ENCODE assay signal across 1 cellular context in genomic region chrX:31604629-31605221, GRCh38.
TF ChIP-seq lines count a peak whose summit lies in the region.

No MANE protein-coding gene starts in this region.

TF ChIP-seq in GM12878, 131 proteins besides CTCF, POLR2A, EP300 and RAD21 (continued from another document):
- TF ChIP-seq RELB (IDR thresholded peaks at IDR 0.05; ENCODE audit: low read depth) (peak; percentile 90), BCL11A (IDR thresholded peaks at IDR 0.05; ENCODE audit: low read depth, low read length) (peak; percentile 85), BRCA1 (IDR thresholded peaks at IDR 0.05; ENCODE audit: low read depth, low read length) (no peak), HCFC1 (IDR thresholded peaks at IDR 0.05; ENCODE audit: low read length) (no peak), IKZF2 (IDR thresholded peaks at IDR 0.05) (peak; percentile 80 to 87), SIN3A (IDR thresholded peaks at IDR 0.05; ENCODE audit: low read depth, low read length) (no peak), ZBTB11 (CRISPR knock-in tag; IDR thresholded peaks at IDR 0.05) (no peak), SMC3 (IDR thresholded peaks at IDR 0.05; ENCODE audit: borderline replicate concordance, low read length) (no peak), RBBP5 (conservative IDR thresholded peaks at IDR 0.05) (no peak), BMI1 (IDR thresholded peaks at IDR 0.05; ENCODE audit: borderline replicate concordance) (peak; percentile 87), HDAC6 (IDR thresholded peaks at IDR 0.05; ENCODE audit: unreplicated experiment) (no peak), SIX5 (IDR thresholded peaks at IDR 0.05; ENCODE audit: low read depth, low read length, severe bottlenecking) (no peak), MTA3 (IDR thresholded peaks at IDR 0.05; ENCODE audit: borderline replicate concordance, low read length) (no peak), POU2F2 (IDR thresholded peaks at IDR 0.05; ENCODE audit: borderline replicate concordance, low read depth, low read length) (no peak), E4F1 (IDR thresholded peaks at IDR 0.05; ENCODE audit: borderline replicate concordance, partially characterized antibody) (no peak), ZNF274 (IDR thresholded peaks at IDR 0.05; ENCODE audit: insufficient read depth, insufficient read length) (no peak), MTA2 (IDR thresholded peaks at IDR 0.05; ENCODE audit: low read depth) (peak; percentile 99), PRDM15 (CRISPR knock-in tag; IDR thresholded peaks at IDR 0.05) (no peak), ZNF687 (IDR thresholded peaks at IDR 0.05) (no peak), SP1 (IDR thresholded peaks at IDR 0.05; ENCODE audit: low read depth, low read length) (no peak), BCLAF1 (IDR thresholded peaks at IDR 0.05) (no peak), SMARCA5 (IDR thresholded peaks at IDR 0.05) (no peak), SREBF2 (IDR thresholded peaks at IDR 0.05; ENCODE audit: low read length) (no peak), ZBTB4 (CRISPR knock-in tag; IDR thresholded peaks at IDR 0.05) (no peak), ATF3 (IDR thresholded peaks at IDR 0.05; ENCODE audit: borderline replicate concordance, extremely low read depth, low read depth, low read length) (no peak), TBL1XR1 (IDR thresholded peaks at IDR 0.05; ENCODE audit: low read depth, low read length) (no peak; the same call in 1 of the 2 replicates), FOXM1 (IDR thresholded peaks at IDR 0.05; ENCODE audit: low read depth, low read length) (peak; percentile 78), POLR2AphosphoS2 (IDR thresholded peaks at IDR 0.05; ENCODE audit: low read depth, low read length) (no peak), YBX1 (IDR thresholded peaks at IDR 0.05) (no peak), STAT1 (conservative IDR thresholded peaks at IDR 0.05) (no peak), CBFB (IDR thresholded peaks at IDR 0.05; ENCODE audit: low read depth) (no peak), CBX3 (IDR thresholded peaks at IDR 0.05; ENCODE audit: borderline replicate concordance, low read depth) (no peak), EGR1 (IDR thresholded peaks at IDR 0.05; ENCODE audit: borderline replicate concordance in 1 of 2, low read depth in 2 of 2, low read length in 2 of 2) (no peak), RCOR1 (conservative IDR thresholded peaks at IDR 0.05; ENCODE audit: low read depth, low read length) (0 out of 2 replicates have a peak, but pooled peaks have one; percentile 19)
